9 cellular contexts compared by ENCODE assay signal in genomic region chr12:27347779-27348178, GRCh38.
"Had no signal": no experiment of that assay in that cellular context is flagged by ENCODE, and none has a peak within 500 bp of the region (broad histone marks: within the 10 kb centered on the region; RNA-seq: fewer than 3 reads in every experiment).

No MANE protein-coding gene starts in this region.

- DNase-seq: activated CD4-positive, alpha-beta T cell treated with anti-CD3 and anti-CD28 coated beads for 4 hours; activated CD8-positive, alpha-beta memory T cell treated with anti-CD3 and anti-CD28 coated beads, Interleukin-2, amount 50 U/mL, for 4 hours; activated CD8-positive, alpha-beta T cell treated with anti-CD3 and anti-CD28 coated beads for 36 hours; activated T-cell treated with anti-CD3 and anti-CD28 coated beads, Interleukin-2, amount 50 U/mL, for 72 hours; gastrocnemius medialis; heart right ventricle; pancreas had no signal

- H3K9me3 ChIP-seq: ascending aorta, gastrocnemius medialis, heart right ventricle, pancreas had no signal

- H3K4me1 ChIP-seq: ascending aorta, gastrocnemius medialis, pancreas had no signal

- H3K4me3 ChIP-seq: ascending aorta, cardiac muscle cell, gastrocnemius medialis, heart right ventricle, pancreas had no signal

- H3K27ac ChIP-seq: ascending aorta, cardiac muscle cell, gastrocnemius medialis, heart right ventricle, pancreas had no signal

- H3K36me3 ChIP-seq: ascending aorta, cardiac muscle cell, gastrocnemius medialis, heart right ventricle, pancreas had no signal

- H3K27me3 ChIP-seq: ascending aorta, cardiac muscle cell, gastrocnemius medialis, heart right ventricle, pancreas had no signal

- ATAC-seq: activated CD8-positive, alpha-beta T cell treated with anti-CD3 and anti-CD28 coated beads for 36 hours; activated T-cell treated with anti-CD3 and anti-CD28 coated beads, Interleukin-2, amount 50 U/mL, for 72 hours; gastrocnemius medialis; heart right ventricle; pancreas had no signal
